Comparison of ENCODE assay signal across 22 cellular contexts in the genomic region with DNA sequence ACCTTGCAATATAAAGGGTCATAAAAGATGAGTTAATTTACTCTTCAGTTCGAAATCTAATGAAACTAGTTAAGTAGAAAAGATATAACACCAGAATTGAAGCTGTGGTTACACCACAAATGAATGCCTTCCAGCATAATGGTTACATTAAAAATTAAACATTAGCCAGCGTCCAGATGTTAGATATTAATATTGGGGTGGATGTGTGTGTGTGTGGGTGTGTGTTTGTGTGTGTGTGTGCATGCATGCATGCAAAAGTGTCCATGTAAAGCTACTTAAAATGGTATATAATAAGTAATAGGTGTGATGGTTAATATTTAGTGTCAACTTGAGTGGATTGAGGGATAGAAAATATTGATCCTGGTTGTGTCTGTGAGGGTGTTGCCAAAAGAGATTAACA.
"Had no signal": no experiment of that assay in that cellular context is flagged by ENCODE, and none has a peak within 500 bp of the region (broad histone marks: within the 10 kb centered on the region; RNA-seq: fewer than 3 reads in every experiment).

No MANE protein-coding gene starts in this region.

- H3K4me3 ChIP-seq: left lung, neural progenitor cell, right atrium auricular region, sigmoid colon, spleen, thoracic aorta, tibial nerve, upper lobe of right lung, uterus had no signal

- H3K4me1 ChIP-seq: neural progenitor cell, parathyroid adenoma, right atrium auricular region, spleen, upper lobe of right lung, uterus had no signal

- H3K79me2 ChIP-seq: parathyroid adenoma had no signal

- H3K27ac ChIP-seq: left lung, neural progenitor cell, parathyroid adenoma, right atrium auricular region, sigmoid colon, spleen, thoracic aorta, tibial nerve, upper lobe of right lung, uterus had no signal

- H2AFZ ChIP-seq: neural progenitor cell, parathyroid adenoma had no signal

- DNase-seq: cortex of kidney; effector memory CD8-positive, alpha-beta T cell; head of caudate nucleus; kidney; left cardiac atrium; left lung; mesendoderm; midbrain; naive thymus-derived CD4-positive, alpha-beta T cell; sigmoid colon; spleen; stimulated activated CD4-positive, alpha-beta T cell treated with anti-CD3 and anti-CD28 coated beads, Interleukin-4, amount 100 ng/mL, for 4 hours; stimulated activated naive B cell treated with anti-CD40 and anti-IgM and Interleukin-4, amounts not matched to agents 10 μg/mL and 1 μg/mL and 100 μg/mL, for 72 hours; upper lobe of right lung; uterus had no signal

- H3K9ac ChIP-seq: neural progenitor cell, parathyroid adenoma had no signal

- H3K9me3 ChIP-seq: left lung, right atrium auricular region, sigmoid colon, spleen, thoracic aorta, tibial nerve, upper lobe of right lung, uterus had no signal

- H3K36me3 ChIP-seq: left lung, neural progenitor cell, right atrium auricular region, sigmoid colon, spleen, thoracic aorta, tibial nerve, upper lobe of right lung, uterus had no signal

- H3K27me3 ChIP-seq: left lung, neural progenitor cell, right atrium auricular region, sigmoid colon, spleen, tibial nerve, upper lobe of right lung, uterus had no signal

- H3K4me2 ChIP-seq: neural progenitor cell had no signal

- FAIRE-seq: endometrium, frontal cortex had no signal

- ATAC-seq: effector memory CD8-positive, alpha-beta T cell; left cardiac atrium; left lung; naive thymus-derived CD4-positive, alpha-beta T cell; stimulated activated naive B cell treated with anti-CD40 and anti-IgM and Interleukin-4, amounts not matched to agents 10 μg/mL and 1 μg/mL and 100 μg/mL, for 72 hours; upper lobe of right lung had no signal
